8 cellular contexts compared by ENCODE assay signal in the genomic region with DNA sequence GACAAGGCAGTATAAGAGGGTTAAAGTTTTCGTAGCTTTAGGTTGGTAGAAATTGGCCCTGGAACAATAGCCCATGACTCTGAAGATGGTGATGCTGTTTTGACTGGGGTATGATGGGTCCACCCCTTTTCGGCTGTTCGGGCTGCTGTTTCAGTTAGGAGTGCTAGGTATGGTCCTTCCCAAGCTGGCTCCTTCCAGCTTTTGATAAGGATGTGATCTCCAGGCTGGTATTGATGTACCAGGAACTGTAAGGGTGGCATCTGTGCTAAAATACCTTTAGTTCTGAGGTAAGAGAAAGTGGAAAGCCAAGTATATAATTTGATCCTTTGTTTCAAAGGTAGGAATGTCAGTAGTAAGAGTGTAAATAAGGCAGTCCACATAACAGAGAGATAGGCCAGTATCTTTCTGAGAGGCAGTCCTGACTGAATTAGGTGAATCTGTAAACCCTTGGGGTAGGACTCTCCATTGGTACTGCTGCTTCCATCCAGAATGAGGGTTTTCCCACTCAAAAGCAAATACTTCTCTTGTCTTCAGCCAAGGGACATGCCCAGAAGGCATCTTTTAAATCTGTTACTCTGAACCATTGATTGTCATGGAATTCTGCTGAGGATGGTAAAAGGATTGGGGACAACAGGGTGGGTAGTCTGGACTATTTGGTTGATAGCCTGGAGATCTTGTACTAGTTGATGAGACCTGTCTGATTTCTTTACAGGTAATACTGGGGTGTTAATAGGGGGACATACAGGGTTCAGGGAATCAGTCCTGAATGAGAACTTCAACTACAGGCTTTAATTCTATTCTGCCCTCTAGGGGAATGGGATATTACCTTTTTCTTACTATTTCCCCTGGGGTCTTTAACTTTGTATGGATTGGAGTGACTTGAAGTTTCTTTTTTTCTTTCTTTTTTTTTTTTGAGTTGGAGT. TPM values are rescaled to one million over a fixed set of nuclear protein-coding genes. Genes with fewer than 3 reads are reported as not detected.
DNase-seq lines count a peak whose midpoint lies in the region; ATAC-seq and TF ChIP-seq lines count a peak whose summit lies in the region.
"Had no signal": no experiment of that assay in that cellular context is flagged by ENCODE, and none has a peak within 500 bp of the region (broad histone marks: within the 10 kb centered on the region; RNA-seq: fewer than 3 reads in every experiment).

No MANE protein-coding gene starts in this region.

- intact Hi-C loops in mammary epithelial cell (cut with micrococcal nuclease), result no loop called here

- peaks cover 81% of the 10 kb centered on the region for H3K4me1 Mint-ChIP-seq in neural crest cell

- in situ Hi-C loops in mammary epithelial cell (cut with MboI; ENCODE audit: low sequenced_read_pairs in 2 of 2), result no loop called here

- no TSS peak for BruUV-seq in mammary epithelial cell (replicated peaks; lab: Mats Ljungman, UMichigan)

- peak overlapping the region; percentile 97 for H3K4me3 Mint-ChIP-seq in neural crest cell

- H3K9ac ChIP-seq in mammary epithelial cell (ENCODE audit: insufficient read depth, low read length), result no peak overlapping the region

- peaks cover 2% of the 10 kb centered on the region for H3K9me3 Mint-ChIP-seq in neural crest cell

- no peaks in the 10 kb centered on the region for H3K27me3 ChIP-seq in mammary epithelial cell (ENCODE audit: insufficient read depth, low read length)

- H3K4me2 ChIP-seq in mammary epithelial cell (ENCODE audit: insufficient read depth, low read depth, low read length), result peak overlapping the region; percentile 90

- CTCF ChIA-PET in mammary epithelial cell (lab: Charles Lee; ENCODE audit: low non-redundant PET), result no interaction called here

- dilution Hi-C loops in mammary epithelial cell (cut with HindIII; ENCODE audit: low sequenced_read_pairs), result no loop called here

- peak overlapping the region; percentile 90 for H3K4me3 ChIP-seq in GM12865 (ENCODE audit: low read depth, low read length)
- no peak overlapping the region for H3K4me3 ChIP-seq in mammary epithelial cell (replicated peaks in 1 of 3; ENCODE audit: insufficient read depth in 1 of 3, low read depth in 2 of 3, low read length in 3 of 3)

- no peak overlapping the region for H2AFZ ChIP-seq in mammary epithelial cell (ENCODE audit: low read depth, low read length)

- peaks cover 88% of the 10 kb centered on the region for H3K36me3 Mint-ChIP-seq in neural crest cell (ENCODE audit: low read depth)

- DNase-seq in GM12865 (ENCODE audit: low read depth) (peak; percentile 39), NAMALWA (ENCODE audit: low spot score) (peak; percentile 51), mammary epithelial cell (no peak), neural crest cell (ENCODE audit: low read depth, low spot score) (no peak)
- DNase-seq in stimulated activated naive CD4-positive, alpha-beta T cell (lab: John Stamatoyannopoulos, UW), result no peak
- DNase-seq: right cardiac atrium had no signal

- WGBS in mammary epithelial cell (ENCODE audit: low coverage, missing lambda C conversion rate), result 91% methylated on average over 3 of the region's 3 CpGs

- TF ChIP-seq CTCF in GM12865 (IDR thresholded peaks at IDR 0.05; ENCODE audit: insufficient read depth, low read depth, low read length, missing control alignments) (no peak), mammary epithelial cell (conservative IDR thresholded peaks at IDR 0.05 in 1 of 2, IDR thresholded peaks at IDR 0.05 in 1 of 2; ENCODE audit: extremely low read depth in 1 of 2, insufficient read depth in 1 of 2, low read depth in 1 of 2, low read length in 2 of 2) (no peak), neural crest cell (conservative IDR thresholded peaks at IDR 0.05) (no peak)

- peaks cover 69% of the 10 kb centered on the region for H4K20me1 ChIP-seq in mammary epithelial cell (ENCODE audit: insufficient read depth, low read length)

- peaks cover 86% of the 10 kb centered on the region for H3K36me3 ChIP-seq in mammary epithelial cell (ENCODE audit: insufficient read depth, low read length)

- H3K27me3 Mint-ChIP-seq in neural crest cell (ENCODE audit: low read depth), result peaks cover 33% of the 10 kb centered on the region

- H3K4me1 ChIP-seq in mammary epithelial cell (ENCODE audit: insufficient read depth, low read length), result peaks cover 64% of the 10 kb centered on the region

- ATAC-seq in HG03025 (IDR thresholded peaks at IDR 0.05; ENCODE audit: low FRiP score, unreplicated experiment), result no peak
- ATAC-seq in GM18867 (IDR thresholded peaks at IDR 0.05; ENCODE audit: unreplicated experiment), result no peak
- ATAC-seq: right cardiac atrium had no signal

- H3K27ac ChIP-seq in mammary epithelial cell (ENCODE audit: insufficient read depth, low read depth, low read length), result no peak overlapping the region

- no peaks in the 10 kb centered on the region for H3K9me3 ChIP-seq in mammary epithelial cell (replicated peaks; ENCODE audit: insufficient read depth, low read length)

- peaks cover 98% of the 10 kb centered on the region for H3K79me2 ChIP-seq in mammary epithelial cell (ENCODE audit: insufficient read depth, low read length)

- H3K27ac Mint-ChIP-seq in neural crest cell (ENCODE audit: unreplicated experiment), result peak overlapping the region; percentile 1

RNA-seq across cellular contexts. Expression of a gene that starts 6.1 kb away (rescaled TPM):
- total RNA-seq in mammary epithelial cell, result 10 to 100 TPM; 24.9 to 34.0 TPM
- 6.3 TPM for polyA plus RNA-seq in mammary epithelial cell
- 54.2 TPM for polyA minus RNA-seq in mammary epithelial cell
- total RNA-seq in neural crest cell, result 10.0 and 10.4 TPM in 2 replicates

Comparison
In these comparisons a context has a peak if more than half of its experiments do, and no peak if none do; other contexts are left out.
1. DNase-seq: peak in GM12865 (single experiment) and NAMALWA (single experiment); none in mammary epithelial cell (single experiment), neural crest cell (single experiment) and stimulated activated naive CD4-positive, alpha-beta T cell (0 of 6).